ENCODE assay signal across 2 cellular contexts in genomic region chr22:30033891-30034290, GRCh38.
TF ChIP-seq lines count a peak whose summit lies in the region.

No MANE protein-coding gene starts in this region.

TF ChIP-seq in WTC11, 78 proteins besides CTCF, POLR2A, EP300 and RAD21 (continued from another document):
- TF ChIP-seq, protein P1, sequence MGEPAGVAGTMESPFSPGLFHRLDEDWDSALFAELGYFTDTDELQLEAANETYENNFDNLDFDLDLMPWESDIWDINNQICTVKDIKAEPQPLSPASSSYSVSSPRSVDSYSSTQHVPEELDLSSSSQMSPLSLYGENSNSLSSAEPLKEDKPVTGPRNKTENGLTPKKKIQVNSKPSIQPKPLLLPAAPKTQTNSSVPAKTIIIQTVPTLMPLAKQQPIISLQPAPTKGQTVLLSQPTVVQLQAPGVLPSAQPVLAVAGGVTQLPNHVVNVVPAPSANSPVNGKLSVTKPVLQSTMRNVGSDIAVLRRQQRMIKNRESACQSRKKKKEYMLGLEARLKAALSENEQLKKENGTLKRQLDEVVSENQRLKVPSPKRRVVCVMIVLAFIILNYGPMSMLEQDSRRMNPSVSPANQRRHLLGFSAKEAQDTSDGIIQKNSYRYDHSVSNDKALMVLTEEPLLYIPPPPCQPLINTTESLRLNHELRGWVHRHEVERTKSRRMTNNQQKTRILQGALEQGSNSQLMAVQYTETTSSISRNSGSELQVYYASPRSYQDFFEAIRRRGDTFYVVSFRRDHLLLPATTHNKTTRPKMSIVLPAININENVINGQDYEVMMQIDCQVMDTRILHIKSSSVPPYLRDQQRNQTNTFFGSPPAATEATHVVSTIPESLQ (CRISPR knock-in tag; IDR thresholded peaks at IDR 0.05) = no peak
- TF ChIP-seq ZNF317 (CRISPR knock-in tag; IDR thresholded peaks at IDR 0.05; ENCODE audit: borderline replicate concordance, low read depth) = no peak

TF ChIP-seq in SK-N-SH, 30 proteins besides CTCF, POLR2A, EP300 and RAD21 (continued from another document):
- TF ChIP-seq, protein P2, sequence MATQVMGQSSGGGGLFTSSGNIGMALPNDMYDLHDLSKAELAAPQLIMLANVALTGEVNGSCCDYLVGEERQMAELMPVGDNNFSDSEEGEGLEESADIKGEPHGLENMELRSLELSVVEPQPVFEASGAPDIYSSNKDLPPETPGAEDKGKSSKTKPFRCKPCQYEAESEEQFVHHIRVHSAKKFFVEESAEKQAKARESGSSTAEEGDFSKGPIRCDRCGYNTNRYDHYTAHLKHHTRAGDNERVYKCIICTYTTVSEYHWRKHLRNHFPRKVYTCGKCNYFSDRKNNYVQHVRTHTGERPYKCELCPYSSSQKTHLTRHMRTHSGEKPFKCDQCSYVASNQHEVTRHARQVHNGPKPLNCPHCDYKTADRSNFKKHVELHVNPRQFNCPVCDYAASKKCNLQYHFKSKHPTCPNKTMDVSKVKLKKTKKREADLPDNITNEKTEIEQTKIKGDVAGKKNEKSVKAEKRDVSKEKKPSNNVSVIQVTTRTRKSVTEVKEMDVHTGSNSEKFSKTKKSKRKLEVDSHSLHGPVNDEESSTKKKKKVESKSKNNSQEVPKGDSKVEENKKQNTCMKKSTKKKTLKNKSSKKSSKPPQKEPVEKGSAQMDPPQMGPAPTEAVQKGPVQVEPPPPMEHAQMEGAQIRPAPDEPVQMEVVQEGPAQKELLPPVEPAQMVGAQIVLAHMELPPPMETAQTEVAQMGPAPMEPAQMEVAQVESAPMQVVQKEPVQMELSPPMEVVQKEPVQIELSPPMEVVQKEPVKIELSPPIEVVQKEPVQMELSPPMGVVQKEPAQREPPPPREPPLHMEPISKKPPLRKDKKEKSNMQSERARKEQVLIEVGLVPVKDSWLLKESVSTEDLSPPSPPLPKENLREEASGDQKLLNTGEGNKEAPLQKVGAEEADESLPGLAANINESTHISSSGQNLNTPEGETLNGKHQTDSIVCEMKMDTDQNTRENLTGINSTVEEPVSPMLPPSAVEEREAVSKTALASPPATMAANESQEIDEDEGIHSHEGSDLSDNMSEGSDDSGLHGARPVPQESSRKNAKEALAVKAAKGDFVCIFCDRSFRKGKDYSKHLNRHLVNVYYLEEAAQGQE (IDR thresholded peaks at IDR 0.05; ENCODE audit: low read depth, low read length) = no peak
- TF ChIP-seq POLR2AphosphoS5 (IDR thresholded peaks at IDR 0.05; ENCODE audit: low read depth, low read length) (no peak), PBX3 (IDR thresholded peaks at IDR 0.05) (no peak), SIN3A (IDR thresholded peaks at IDR 0.05; ENCODE audit: borderline replicate concordance, low read depth, low read length) (no peak)
